ENCODE assay signal across 12 cellular contexts in genomic region chr3:70849911-70850699, GRCh38.
DNase-seq lines count a peak whose midpoint lies in the region; ATAC-seq, FAIRE-seq and TF ChIP-seq lines count a peak whose summit lies in the region.
"Had no signal": no experiment of that assay in that cellular context is flagged by ENCODE, and none has a peak within 500 bp of the region (broad histone marks: within the 10 kb centered on the region; RNA-seq: fewer than 3 reads in every experiment).

No MANE protein-coding gene starts in this region.

- POLR2A ChIA-PET in K562 (lab: Yijun Ruan, JAX), result no interaction called here

- CTCF ChIA-PET in K562 (lab: Yijun Ruan, JAX; ENCODE audit: low intra/inter-chr PET ratio), result no interaction called here

- TF ChIP-seq POLR2A in K562 (conservative IDR thresholded peaks at IDR 0.05) (no peak), uterus (IDR thresholded peaks at IDR 0.05) (no peak)

- ATAC-seq in heart right ventricle, result peak in 7 of 8 donors; percentile 26 to 84 (median 72)
- no peak for ATAC-seq in K562
- ATAC-seq in HG02884 (IDR thresholded peaks at IDR 0.05; ENCODE audit: unreplicated experiment), result no peak
- ATAC-seq: activated CD8-positive, alpha-beta T cell treated with anti-CD3 and anti-CD28 coated beads, Interleukin-2, amount 10 ng/mL, durations not matched to agents 7 days and 5 days had no signal

- no peaks in the 10 kb centered on the region for H3K27me3 ChIP-seq in heart right ventricle
- no peaks in the 10 kb centered on the region for H3K27me3 ChIP-seq in right atrium auricular region
- H3K27me3 ChIP-seq in K562 (ENCODE audit: control insufficient read depth in 2 of 2, insufficient read depth in 2 of 2, low read length in 2 of 2), result peaks cover 0 to 10% of the 10 kb centered on the region in 2 experiments; a peak in 2 of 5 replicates
- no peaks in the 10 kb centered on the region for H3K27me3 ChIP-seq in keratinocyte (ENCODE audit: control insufficient read depth, extremely low read depth, insufficient read depth, low read length)
- no peaks in the 10 kb centered on the region for H3K27me3 ChIP-seq in uterus

- H4K20me1 ChIP-seq in K562 (replicated peaks; ENCODE audit: control insufficient read depth, insufficient read depth, low read length) (no peaks in the 10 kb centered on the region), keratinocyte (ENCODE audit: control insufficient read depth, extremely low read depth, insufficient read depth, low read length) (no peaks in the 10 kb centered on the region)

- dilution Hi-C loops in keratinocyte (cut with MboI; ENCODE audit: extremely low pct_ligation_motif_present, low sequenced_read_pairs), result no loop called here

- DNase-seq in heart right ventricle (peak in 1 of 2 donors; percentile 47), right atrium auricular region (ENCODE audit: low spot score) (no peak), K562 (ENCODE audit: extremely low read depth in 1 of 4, low spot score in 3 of 4) (no peak), keratinocyte (ENCODE audit: low read depth, low spot score) (peak; percentile 36), uterus (peak; percentile 17 to 44), NCI-H2107 (lab: John Stamatoyannopoulos, UW) (no peak), GOT3 (lab: John Stamatoyannopoulos, UW) (no peak)
- DNase-seq: activated CD8-positive, alpha-beta T cell treated with anti-CD3 and anti-CD28 coated beads, Interleukin-2, amount 10 ng/mL, durations not matched to agents 7 days and 5 days; NCI-H748 treated with DMSO at 0.1 percent for 48 hours had no signal

- no peak for TF ChIP-seq EP300 in K562 (IDR thresholded peaks at IDR 0.05; ENCODE audit: low read length)

- peak overlapping the region in 2 of 10 donors; percentile 34 to 37 for H3K27ac ChIP-seq in heart right ventricle
- no peak overlapping the region for H3K27ac ChIP-seq in right atrium auricular region
- no peak overlapping the region for H3K27ac ChIP-seq in K562 (ENCODE audit: extremely low read depth, low read depth, low read length)
- H3K27ac ChIP-seq in keratinocyte (ENCODE audit: control insufficient read depth, insufficient read depth, low read length), result no peak overlapping the region
- peak overlapping the region; percentile 8 to 42 for H3K27ac ChIP-seq in uterus
- H3K27ac ChIP-seq: C4-2B, parathyroid adenoma had no signal

- no peaks in the 10 kb centered on the region for H3K79me2 ChIP-seq in K562 (ENCODE audit: control insufficient read depth, insufficient read depth, low read length)
- no peaks in the 10 kb centered on the region for H3K79me2 ChIP-seq in keratinocyte (ENCODE audit: control insufficient read depth, insufficient read depth, low read length)
- H3K79me2 ChIP-seq: parathyroid adenoma had no signal

- no peaks in the 10 kb centered on the region for H3K36me3 ChIP-seq in heart right ventricle
- no peaks in the 10 kb centered on the region for H3K36me3 ChIP-seq in right atrium auricular region
- H3K36me3 ChIP-seq in K562 (ENCODE audit: control insufficient read depth, insufficient read depth, low read length), result no peaks in the 10 kb centered on the region
- H3K36me3 ChIP-seq in keratinocyte (ENCODE audit: control insufficient read depth in 2 of 2, extremely low read depth in 1 of 2, insufficient read depth in 2 of 2, low read length in 2 of 2), result no peaks in the 10 kb centered on the region
- no peaks in the 10 kb centered on the region for H3K36me3 ChIP-seq in uterus

- intact Hi-C loops in heart right ventricle (cut with DNase I), result no loop called here
- intact Hi-C loops in K562 (cut with micrococcal nuclease), result no loop called here
- intact Hi-C loops in uterus (cut with DNase I; ENCODE audit: low total_unique reads), result no loop called here

- WGBS in heart right ventricle, 2 donors, result 64% methylated on average over 6 of the region's 6 CpGs
- 0% methylated on average over 6 of the region's 6 CpGs for WGBS in K562 (ENCODE audit: insufficient coverage, low coverage, missing lambda C conversion rate)

- H2AFZ ChIP-seq in K562 (ENCODE audit: low read depth, low read length) (no peak overlapping the region), keratinocyte (ENCODE audit: control insufficient read depth, low read length) (no peak overlapping the region)
- H2AFZ ChIP-seq: parathyroid adenoma had no signal

- H3K4me2 ChIP-seq in K562 (ENCODE audit: insufficient read depth, low read length), result no peak overlapping the region
- H3K4me2 ChIP-seq in keratinocyte (ENCODE audit: control insufficient read depth, extremely low read depth, insufficient read depth, low read depth, low read length), result peak overlapping the region; percentile 50

- no peak overlapping the region for H3K4me3 ChIP-seq in heart right ventricle
- H3K4me3 ChIP-seq in right atrium auricular region, result no peak overlapping the region
- H3K4me3 ChIP-seq in K562, result no peak overlapping the region
- H3K4me3 ChIP-seq in keratinocyte (ENCODE audit: control insufficient read depth in 2 of 3, extremely low read depth in 1 of 3, insufficient read depth in 2 of 3, low read depth in 1 of 3, low read length in 3 of 3), result no peak overlapping the region
- H3K4me3 ChIP-seq in uterus, result no peak overlapping the region

- H3K9ac ChIP-seq in K562 (ENCODE audit: insufficient read depth in 1 of 2, low read depth in 2 of 2, low read length in 2 of 2), result no peak overlapping the region
- H3K9ac ChIP-seq in keratinocyte (ENCODE audit: control insufficient read depth, extremely low read depth, insufficient read depth, low read length), result no peak overlapping the region
- H3K9ac ChIP-seq: parathyroid adenoma had no signal

- FAIRE-seq in K562 (lab: Jason Lieb, UNC) (no peak), keratinocyte (lab: Jason Lieb, UNC) (peak; percentile 73)

- H3K9me3 ChIP-seq in heart right ventricle (peaks cover 0 to 7% (median 0%) of the 10 kb centered on the region in 11 donors), right atrium auricular region (peaks cover 0 to 5% of the 10 kb centered on the region in 2 donors), K562 (replicated peaks; ENCODE audit: control insufficient read depth, insufficient read depth, low read depth, low read length) (no peaks in the 10 kb centered on the region), keratinocyte (ENCODE audit: control insufficient read depth, low read depth, low read length) (no peaks in the 10 kb centered on the region), uterus (no peaks in the 10 kb centered on the region)

- H3K4me1 ChIP-seq in heart right ventricle (peaks cover 0 to 47% (median 36%) of the 10 kb centered on the region in 9 donors), right atrium auricular region (peaks cover 0 to 23% of the 10 kb centered on the region in 2 donors), K562 (replicated peaks in 1 of 2; ENCODE audit: control insufficient read depth in 2 of 2, insufficient read depth in 2 of 2, low read length in 2 of 2) (no peaks in the 10 kb centered on the region), keratinocyte (ENCODE audit: control insufficient read depth, extremely low read depth, insufficient read depth, low read length) (peaks cover 17% of the 10 kb centered on the region), uterus (no peaks in the 10 kb centered on the region)
- H3K4me1 ChIP-seq: parathyroid adenoma had no signal

- H3K9me1 ChIP-seq in K562 (ENCODE audit: control insufficient read depth, insufficient read depth, low read length) (no peaks in the 10 kb centered on the region), keratinocyte (ENCODE audit: control insufficient read depth, extremely low read depth, insufficient read depth, low read length) (no peaks in the 10 kb centered on the region)

- BruUV-seq in K562 (replicated peaks; lab: Mats Ljungman, UMichigan), result no TSS peak

- in situ Hi-C loops in K562 (cut with MboI), result no loop called here

- no peak for TF ChIP-seq RAD21 in K562 (CRISPR knock-in tag; conservative IDR thresholded peaks at IDR 0.05 in 1 of 2, IDR thresholded peaks at IDR 0.05 in 1 of 2)

- no peak for TF ChIP-seq CTCF in heart right ventricle (IDR thresholded peaks at IDR 0.05)
- no peak for TF ChIP-seq CTCF in right atrium auricular region (IDR thresholded peaks at IDR 0.05)
- no peak for TF ChIP-seq CTCF in K562 (IDR thresholded peaks at IDR 0.05 in 2 of 3, conservative IDR thresholded peaks at IDR 0.05 in 1 of 3; ENCODE audit: insufficient read depth in 2 of 3, low read depth in 1 of 3, low read length in 3 of 3)
- TF ChIP-seq CTCF in keratinocyte (optimal IDR thresholded peaks at IDR 0.05 in 1 of 3, IDR thresholded peaks at IDR 0.05 in 1 of 3, conservative IDR thresholded peaks at IDR 0.05 in 1 of 3; ENCODE audit: extremely low read depth in 1 of 3, insufficient read depth in 2 of 3, low read length in 3 of 3), result no peak
- TF ChIP-seq CTCF in uterus (IDR thresholded peaks at IDR 0.05), result no peak

TF ChIP-seq in K562, 482 proteins besides CTCF, POLR2A, EP300 and RAD21:
- TF ChIP-seq, protein P1, sequence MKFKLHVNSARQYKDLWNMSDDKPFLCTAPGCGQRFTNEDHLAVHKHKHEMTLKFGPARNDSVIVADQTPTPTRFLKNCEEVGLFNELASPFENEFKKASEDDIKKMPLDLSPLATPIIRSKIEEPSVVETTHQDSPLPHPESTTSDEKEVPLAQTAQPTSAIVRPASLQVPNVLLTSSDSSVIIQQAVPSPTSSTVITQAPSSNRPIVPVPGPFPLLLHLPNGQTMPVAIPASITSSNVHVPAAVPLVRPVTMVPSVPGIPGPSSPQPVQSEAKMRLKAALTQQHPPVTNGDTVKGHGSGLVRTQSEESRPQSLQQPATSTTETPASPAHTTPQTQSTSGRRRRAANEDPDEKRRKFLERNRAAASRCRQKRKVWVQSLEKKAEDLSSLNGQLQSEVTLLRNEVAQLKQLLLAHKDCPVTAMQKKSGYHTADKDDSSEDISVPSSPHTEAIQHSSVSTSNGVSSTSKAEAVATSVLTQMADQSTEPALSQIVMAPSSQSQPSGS (CRISPR knock-in tag; IDR thresholded peaks at IDR 0.05), result no peak
- no peak for TF ChIP-seq SIN3B (IDR thresholded peaks at IDR 0.05; ENCODE audit: low read depth)
- no peak for TF ChIP-seq LARP7 (IDR thresholded peaks at IDR 0.05)
- TF ChIP-seq TEAD4 (IDR thresholded peaks at IDR 0.05; ENCODE audit: low read length), result no peak
- TF ChIP-seq TEAD4 (CRISPR knock-in tag; IDR thresholded peaks at IDR 0.05; ENCODE audit: borderline replicate concordance), result no peak
- TF ChIP-seq NFIC (IDR thresholded peaks at IDR 0.05), result 0 out of 2 replicates have a peak, but pooled peaks have one; percentile 11
- no peak for TF ChIP-seq EZH2 (IDR thresholded peaks at IDR 0.05; ENCODE audit: borderline replicate concordance, low read depth, low read length)
TF ChIP-seq in K562: peak in this region for 1.

Comparison
In these comparisons a context has a peak if more than half of its experiments do, and no peak if none do; other contexts are left out.
1. ATAC-seq: peak in heart right ventricle (7 of 8); none in K562 (single experiment) and HG02884 (single experiment).
2. DNase-seq: peak in keratinocyte (single experiment) and uterus (2 of 2); none in right atrium auricular region (single experiment), K562 (0 of 4), NCI-H2107 (single experiment) and GOT3 (single experiment).
3. H3K27ac ChIP-seq: peak in uterus (2 of 2); none in right atrium auricular region (0 of 2), K562 (single experiment) and keratinocyte (single experiment).